2 cellular contexts compared by ENCODE assay signal in the genomic region with DNA sequence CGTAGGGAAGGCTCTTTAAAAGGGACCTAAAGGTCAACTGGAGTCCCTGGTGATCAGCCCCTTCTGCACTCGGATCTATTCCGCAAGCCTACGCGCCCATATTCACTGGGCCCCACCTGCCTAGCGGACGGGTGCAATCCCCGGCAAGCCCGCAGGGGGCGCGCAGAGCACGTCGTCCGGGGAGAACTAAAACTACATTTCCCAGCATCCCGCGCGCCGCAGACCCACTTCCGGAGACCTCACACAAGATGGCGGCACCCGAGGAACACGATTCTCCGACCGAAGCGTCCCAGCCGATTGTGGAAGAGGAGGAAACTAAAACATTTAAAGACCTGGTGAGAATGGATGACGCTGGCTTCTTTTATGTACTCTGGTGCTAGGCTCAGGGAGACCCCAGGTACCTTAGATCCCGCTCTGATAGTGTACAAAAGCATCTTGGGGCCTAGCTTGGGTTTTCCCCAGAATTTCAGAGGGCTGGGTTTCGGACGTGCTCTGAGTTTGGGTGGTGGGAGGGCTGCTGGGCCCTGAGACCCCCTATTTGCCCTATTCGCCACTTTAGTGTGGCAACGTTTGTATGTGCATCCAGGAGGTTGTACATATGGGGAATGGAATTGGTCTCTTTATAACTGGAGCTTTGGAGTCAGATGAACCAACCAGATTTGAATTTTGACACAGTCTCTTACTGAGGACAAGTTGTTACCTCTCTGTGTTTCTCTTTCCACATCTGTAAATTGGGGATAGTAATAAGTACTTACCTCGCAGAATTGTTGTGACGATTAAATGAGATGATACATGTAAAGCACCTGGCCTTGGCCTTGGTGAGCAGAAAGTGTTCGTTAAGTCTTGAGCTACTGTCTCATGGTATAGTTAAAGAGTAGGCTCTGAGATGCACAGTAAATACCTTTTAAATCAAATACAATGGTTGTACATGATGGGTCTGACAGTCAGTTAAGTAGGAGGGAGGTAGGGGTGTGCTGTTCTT.
A peak's percentile ranks its signal among the peaks of the same experiment; 100 is the strongest.
TF ChIP-seq lines count a peak whose summit lies in the region.

A gene (plus strand): TSS at position 227 of the 982 bp plus-strand sequence. CDS start 22 bp downstream, at position 249.

TF ChIP-seq in HCT116, 20 proteins besides CTCF, POLR2A, EP300 and RAD21 (continued from another document):
- TF ChIP-seq, protein P1, sequence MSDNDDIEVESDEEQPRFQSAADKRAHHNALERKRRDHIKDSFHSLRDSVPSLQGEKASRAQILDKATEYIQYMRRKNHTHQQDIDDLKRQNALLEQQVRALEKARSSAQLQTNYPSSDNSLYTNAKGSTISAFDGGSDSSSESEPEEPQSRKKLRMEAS (IDR thresholded peaks at IDR 0.05): peak; percentile 89
- TF ChIP-seq ELF1 (IDR thresholded peaks at IDR 0.05; ENCODE audit: borderline replicate concordance, low read depth) (peak; percentile 78; the same call in 1 of the 2 replicates), EGR1 (IDR thresholded peaks at IDR 0.05; ENCODE audit: low read depth) (peak; percentile 38; the same call in 1 of the 2 replicates), JUND (IDR thresholded peaks at IDR 0.05) (no peak), TCF7L2 (IDR thresholded peaks at IDR 0.05; ENCODE audit: borderline replicate concordance, extremely low read depth, insufficient read depth, insufficient read length) (no peak), ZNF274 (IDR thresholded peaks at IDR 0.05; ENCODE audit: low read depth, low read length) (no peak), ZFX (IDR thresholded peaks at IDR 0.05) (peak; percentile 96), FOSL1 (IDR thresholded peaks at IDR 0.05; ENCODE audit: low read depth) (no peak), SP1 (IDR thresholded peaks at IDR 0.05; ENCODE audit: low read depth) (peak; percentile 54), SIN3A (IDR thresholded peaks at IDR 0.05; ENCODE audit: low read depth) (peak; percentile 60)
- TF ChIP-seq, protein P2, sequence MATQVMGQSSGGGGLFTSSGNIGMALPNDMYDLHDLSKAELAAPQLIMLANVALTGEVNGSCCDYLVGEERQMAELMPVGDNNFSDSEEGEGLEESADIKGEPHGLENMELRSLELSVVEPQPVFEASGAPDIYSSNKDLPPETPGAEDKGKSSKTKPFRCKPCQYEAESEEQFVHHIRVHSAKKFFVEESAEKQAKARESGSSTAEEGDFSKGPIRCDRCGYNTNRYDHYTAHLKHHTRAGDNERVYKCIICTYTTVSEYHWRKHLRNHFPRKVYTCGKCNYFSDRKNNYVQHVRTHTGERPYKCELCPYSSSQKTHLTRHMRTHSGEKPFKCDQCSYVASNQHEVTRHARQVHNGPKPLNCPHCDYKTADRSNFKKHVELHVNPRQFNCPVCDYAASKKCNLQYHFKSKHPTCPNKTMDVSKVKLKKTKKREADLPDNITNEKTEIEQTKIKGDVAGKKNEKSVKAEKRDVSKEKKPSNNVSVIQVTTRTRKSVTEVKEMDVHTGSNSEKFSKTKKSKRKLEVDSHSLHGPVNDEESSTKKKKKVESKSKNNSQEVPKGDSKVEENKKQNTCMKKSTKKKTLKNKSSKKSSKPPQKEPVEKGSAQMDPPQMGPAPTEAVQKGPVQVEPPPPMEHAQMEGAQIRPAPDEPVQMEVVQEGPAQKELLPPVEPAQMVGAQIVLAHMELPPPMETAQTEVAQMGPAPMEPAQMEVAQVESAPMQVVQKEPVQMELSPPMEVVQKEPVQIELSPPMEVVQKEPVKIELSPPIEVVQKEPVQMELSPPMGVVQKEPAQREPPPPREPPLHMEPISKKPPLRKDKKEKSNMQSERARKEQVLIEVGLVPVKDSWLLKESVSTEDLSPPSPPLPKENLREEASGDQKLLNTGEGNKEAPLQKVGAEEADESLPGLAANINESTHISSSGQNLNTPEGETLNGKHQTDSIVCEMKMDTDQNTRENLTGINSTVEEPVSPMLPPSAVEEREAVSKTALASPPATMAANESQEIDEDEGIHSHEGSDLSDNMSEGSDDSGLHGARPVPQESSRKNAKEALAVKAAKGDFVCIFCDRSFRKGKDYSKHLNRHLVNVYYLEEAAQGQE (IDR thresholded peaks at IDR 0.05; ENCODE audit: low read depth): no peak

TF ChIP-seq in SK-N-SH, 30 proteins besides CTCF, POLR2A, EP300 and RAD21:
- TF ChIP-seq, protein P2 (IDR thresholded peaks at IDR 0.05; ENCODE audit: low read depth, low read length): no peak; the same call in 1 of the 2 replicates
- peak; percentile 98 for TF ChIP-seq TAF1 (IDR thresholded peaks at IDR 0.05; ENCODE audit: borderline replicate concordance, low read depth, low read length)
- TF ChIP-seq, protein P3, sequence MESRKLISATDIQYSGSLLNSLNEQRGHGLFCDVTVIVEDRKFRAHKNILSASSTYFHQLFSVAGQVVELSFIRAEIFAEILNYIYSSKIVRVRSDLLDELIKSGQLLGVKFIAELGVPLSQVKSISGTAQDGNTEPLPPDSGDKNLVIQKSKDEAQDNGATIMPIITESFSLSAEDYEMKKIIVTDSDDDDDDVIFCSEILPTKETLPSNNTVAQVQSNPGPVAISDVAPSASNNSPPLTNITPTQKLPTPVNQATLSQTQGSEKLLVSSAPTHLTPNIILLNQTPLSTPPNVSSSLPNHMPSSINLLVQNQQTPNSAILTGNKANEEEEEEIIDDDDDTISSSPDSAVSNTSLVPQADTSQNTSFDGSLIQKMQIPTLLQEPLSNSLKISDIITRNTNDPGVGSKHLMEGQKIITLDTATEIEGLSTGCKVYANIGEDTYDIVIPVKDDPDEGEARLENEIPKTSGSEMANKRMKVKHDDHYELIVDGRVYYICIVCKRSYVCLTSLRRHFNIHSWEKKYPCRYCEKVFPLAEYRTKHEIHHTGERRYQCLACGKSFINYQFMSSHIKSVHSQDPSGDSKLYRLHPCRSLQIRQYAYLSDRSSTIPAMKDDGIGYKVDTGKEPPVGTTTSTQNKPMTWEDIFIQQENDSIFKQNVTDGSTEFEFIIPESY (IDR thresholded peaks at IDR 0.05; ENCODE audit: borderline replicate concordance, low read depth): no peak
- no peak for TF ChIP-seq NFIC (IDR thresholded peaks at IDR 0.05; ENCODE audit: borderline replicate concordance)
- TF ChIP-seq SIN3A (IDR thresholded peaks at IDR 0.05; ENCODE audit: borderline replicate concordance, low read depth, low read length): peak; percentile 85; the same call in 1 of the 2 replicates
- TF ChIP-seq FOSL2 (IDR thresholded peaks at IDR 0.05; ENCODE audit: borderline replicate concordance, low read depth): no peak
- no peak for TF ChIP-seq EZH2phosphoT487 (IDR thresholded peaks at IDR 0.05; ENCODE audit: borderline replicate concordance, low read depth)
- TF ChIP-seq, protein P4, sequence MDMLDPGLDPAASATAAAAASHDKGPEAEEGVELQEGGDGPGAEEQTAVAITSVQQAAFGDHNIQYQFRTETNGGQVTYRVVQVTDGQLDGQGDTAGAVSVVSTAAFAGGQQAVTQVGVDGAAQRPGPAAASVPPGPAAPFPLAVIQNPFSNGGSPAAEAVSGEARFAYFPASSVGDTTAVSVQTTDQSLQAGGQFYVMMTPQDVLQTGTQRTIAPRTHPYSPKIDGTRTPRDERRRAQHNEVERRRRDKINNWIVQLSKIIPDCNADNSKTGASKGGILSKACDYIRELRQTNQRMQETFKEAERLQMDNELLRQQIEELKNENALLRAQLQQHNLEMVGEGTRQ (IDR thresholded peaks at IDR 0.05; ENCODE audit: borderline replicate concordance, low read depth, low read length): no peak
- TF ChIP-seq NRF1 (IDR thresholded peaks at IDR 0.05; ENCODE audit: low read depth, low read length): no peak
- no peak for TF ChIP-seq TEAD4 (IDR thresholded peaks at IDR 0.05; ENCODE audit: borderline replicate concordance, insufficient read depth)
- TF ChIP-seq SMC3 (IDR thresholded peaks at IDR 0.05; ENCODE audit: low read depth, low read length): peak; percentile 66
- peak; percentile 85 for TF ChIP-seq POLR2AphosphoS5 (IDR thresholded peaks at IDR 0.05; ENCODE audit: low read depth, low read length)
- TF ChIP-seq FOXJ3 (CRISPR knock-in tag; IDR thresholded peaks at IDR 0.05): no peak
- TF ChIP-seq, protein P5, sequence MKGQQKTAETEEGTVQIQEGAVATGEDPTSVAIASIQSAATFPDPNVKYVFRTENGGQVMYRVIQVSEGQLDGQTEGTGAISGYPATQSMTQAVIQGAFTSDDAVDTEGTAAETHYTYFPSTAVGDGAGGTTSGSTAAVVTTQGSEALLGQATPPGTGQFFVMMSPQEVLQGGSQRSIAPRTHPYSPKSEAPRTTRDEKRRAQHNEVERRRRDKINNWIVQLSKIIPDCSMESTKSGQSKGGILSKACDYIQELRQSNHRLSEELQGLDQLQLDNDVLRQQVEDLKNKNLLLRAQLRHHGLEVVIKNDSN (IDR thresholded peaks at IDR 0.05; ENCODE audit: borderline replicate concordance, low read depth): no peak
- TF ChIP-seq JUND (IDR thresholded peaks at IDR 0.05): no peak
- TF ChIP-seq RFX5 (IDR thresholded peaks at IDR 0.05; ENCODE audit: low read length): no peak
- TF ChIP-seq YY1 (IDR thresholded peaks at IDR 0.05; ENCODE audit: low read depth): peak; percentile 97
- TF ChIP-seq MEF2A (IDR thresholded peaks at IDR 0.05; ENCODE audit: borderline replicate concordance, low read depth): no peak
- peak; percentile 94 for TF ChIP-seq MXI1 (IDR thresholded peaks at IDR 0.05; ENCODE audit: low read depth, low read length)
- TF ChIP-seq, protein P1 (IDR thresholded peaks at IDR 0.05; ENCODE audit: low read depth): peak; percentile 96
- TF ChIP-seq TCF12 (IDR thresholded peaks at IDR 0.05): no peak
- TF ChIP-seq, protein P6, sequence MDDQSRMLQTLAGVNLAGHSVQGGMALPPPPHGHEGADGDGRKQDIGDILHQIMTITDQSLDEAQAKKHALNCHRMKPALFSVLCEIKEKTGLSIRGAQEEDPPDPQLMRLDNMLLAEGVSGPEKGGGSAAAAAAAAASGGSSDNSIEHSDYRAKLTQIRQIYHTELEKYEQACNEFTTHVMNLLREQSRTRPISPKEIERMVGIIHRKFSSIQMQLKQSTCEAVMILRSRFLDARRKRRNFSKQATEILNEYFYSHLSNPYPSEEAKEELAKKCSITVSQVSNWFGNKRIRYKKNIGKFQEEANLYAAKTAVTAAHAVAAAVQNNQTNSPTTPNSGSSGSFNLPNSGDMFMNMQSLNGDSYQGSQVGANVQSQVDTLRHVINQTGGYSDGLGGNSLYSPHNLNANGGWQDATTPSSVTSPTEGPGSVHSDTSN (IDR thresholded peaks at IDR 0.05): no peak
- TF ChIP-seq CHD2 (IDR thresholded peaks at IDR 0.05; ENCODE audit: low read length, partially characterized antibody): peak; percentile 83
- peak; percentile 93 for TF ChIP-seq ELF1 (IDR thresholded peaks at IDR 0.05)
- TF ChIP-seq FOXM1 (IDR thresholded peaks at IDR 0.05; ENCODE audit: low read depth): no peak
- TF ChIP-seq, protein P7, sequence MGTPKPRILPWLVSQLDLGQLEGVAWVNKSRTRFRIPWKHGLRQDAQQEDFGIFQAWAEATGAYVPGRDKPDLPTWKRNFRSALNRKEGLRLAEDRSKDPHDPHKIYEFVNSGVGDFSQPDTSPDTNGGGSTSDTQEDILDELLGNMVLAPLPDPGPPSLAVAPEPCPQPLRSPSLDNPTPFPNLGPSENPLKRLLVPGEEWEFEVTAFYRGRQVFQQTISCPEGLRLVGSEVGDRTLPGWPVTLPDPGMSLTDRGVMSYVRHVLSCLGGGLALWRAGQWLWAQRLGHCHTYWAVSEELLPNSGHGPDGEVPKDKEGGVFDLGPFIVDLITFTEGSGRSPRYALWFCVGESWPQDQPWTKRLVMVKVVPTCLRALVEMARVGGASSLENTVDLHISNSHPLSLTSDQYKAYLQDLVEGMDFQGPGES (IDR thresholded peaks at IDR 0.05; ENCODE audit: low read depth, low read length): no peak
- TF ChIP-seq GATA2 (CRISPR knock-in tag; IDR thresholded peaks at IDR 0.05): no peak
- peak; percentile 89 for TF ChIP-seq GABPA (IDR thresholded peaks at IDR 0.05; ENCODE audit: low read depth)
- TF ChIP-seq RCOR1 (IDR thresholded peaks at IDR 0.05; ENCODE audit: low read length): no peak; the same call in 1 of the 2 replicates
